In genomic region chr2:207830778-207831549, GRCh38 we compare ENCODE assay signal across 29 cellular contexts.
A peak's percentile ranks its signal among the peaks of the same experiment; 100 is the strongest.
DNase-seq lines count a peak whose midpoint lies in the region; ATAC-seq and TF ChIP-seq lines count a peak whose summit lies in the region.
"Had no signal": no experiment of that assay in that cellular context is flagged by ENCODE, and none has a peak within 500 bp of the region (broad histone marks: within the 10 kb centered on the region; RNA-seq: fewer than 3 reads in every experiment).

No MANE protein-coding gene starts in this region.

- ATAC-seq in GM18907 (IDR thresholded peaks at IDR 0.05; ENCODE audit: unreplicated experiment) (no peak), GM19023 (IDR thresholded peaks at IDR 0.05; ENCODE audit: unreplicated experiment) (no peak)

- H4K91ac ChIP-seq in neuronal stem cell (ENCODE audit: low read depth, low read length, poor library complexity) = no peak overlapping the region

- no peaks in the 10 kb centered on the region for H3K36me3 ChIP-seq in colonic mucosa
- peaks cover 0 to 2% of the 10 kb centered on the region in 2 donors for H3K36me3 ChIP-seq in neuronal stem cell (replicated peaks in 1 of 2; ENCODE audit: control insufficient read depth in 2 of 2, insufficient read depth in 2 of 2, low read length in 2 of 2)
- H3K36me3 ChIP-seq: breast epithelium, MG63 had no signal

- intact Hi-C loops in colonic mucosa (cut with DNase I) = loop anchor here (5.0 kb wide), 1 partner anchor 64 kb away; the partner anchor contains the start of gene FZD5

- H2AFZ ChIP-seq in neuronal stem cell (ENCODE audit: low read length) = no peak overlapping the region
- H2AFZ ChIP-seq: GM23248, PC-9 had no signal

- no peak overlapping the region for H3K14ac ChIP-seq in neuronal stem cell (ENCODE audit: low read length)

- DNase-seq in HL-60 (ENCODE audit: low read depth in 1 of 2, low spot score in 1 of 2) (peak; percentile 15 to 24), NCI-H146 (lab: John Stamatoyannopoulos, UW) (peak; percentile 52), colonic mucosa (no peak), neuronal stem cell (ENCODE audit: low spot score) (no peak), anterior cingulate cortex (lab: John Stamatoyannopoulos, UW) (no peak), NCI-H1694 treated with DMSO at 0.1 percent for 48 hours (lab: John Stamatoyannopoulos, UW) (no peak)
- DNase-seq: activated CD4-positive, alpha-beta T cell treated with anti-CD3 and anti-CD28 coated beads for 36 hours; activated effector memory CD4-positive, alpha-beta T cell treated with anti-CD3 and anti-CD28 coated beads, Interleukin-2, amount 50 U/mL, for 16 hours; CD4-positive, alpha-beta memory T cell; effector memory CD4-positive, alpha-beta T cell; GM23248; HFFc6; KG1; left ventricle myocardium inferior; mesenchymal stem cell; MG63; NCI-H1694; NCI-H82; PC-9; posterior cingulate gyrus; SHP77; stimulated activated CD4-positive, alpha-beta T cell treated with anti-CD3 and anti-CD28 coated beads, Interleukin-12 subunit alpha, Interleukin-12 subunit beta, amount 100 ng/mL, for 4 hours; stimulated activated CD4-positive, alpha-beta T cell treated with anti-CD3 and anti-CD28 coated beads, Interleukin-2, amount 100 ng/mL, for 48 hours; thyroid gland had no signal

- peaks cover 7% of the 10 kb centered on the region for H3K4me1 ChIP-seq in colonic mucosa
- peaks cover 2 to 11% of the 10 kb centered on the region in 2 donors for H3K4me1 ChIP-seq in neuronal stem cell (ENCODE audit: control insufficient read depth in 2 of 2, insufficient read depth in 1 of 2, low read depth in 1 of 2, low read length in 2 of 2)
- H3K4me1 ChIP-seq: breast epithelium had no signal

- peak overlapping the region; percentile 38 for H3K23ac ChIP-seq in neuronal stem cell (ENCODE audit: low read depth, low read length, poor library complexity)

- H2BK12ac ChIP-seq in neuronal stem cell (ENCODE audit: low read length) = peak overlapping the region; percentile 93

- H3K27me3 ChIP-seq in HL-60 (ENCODE audit: insufficient read depth, poor library complexity, severe bottlenecking) = no peaks in the 10 kb centered on the region
- no peaks in the 10 kb centered on the region for H3K27me3 ChIP-seq in colonic mucosa
- H3K27me3 ChIP-seq in neuronal stem cell (ENCODE audit: control insufficient read depth in 3 of 3, insufficient read depth in 3 of 3, low read depth in 1 of 3, low read length in 3 of 3) = no peaks in the 10 kb centered on the region
- H3K27me3 ChIP-seq: breast epithelium, MG63, neutrophil, right lobe of liver, thyroid gland had no signal

- H3K18ac ChIP-seq in neuronal stem cell (ENCODE audit: low read length) = peak overlapping the region; percentile 71

- H3K9ac ChIP-seq in colonic mucosa (ENCODE audit: low read depth in 2 of 2, low read length in 2 of 2) (peak overlapping the region; percentile 8 to 65), neuronal stem cell (ENCODE audit: low read depth, low read length, poor library complexity) (no peak overlapping the region)
- H3K9ac ChIP-seq: GM23248 had no signal

- WGBS in neuronal stem cell (ENCODE audit: extremely low coverage in 2 of 2, insufficient read length in 2 of 2, insufficient replicate concordance in 1 of 2), 2 donors = no CpG with 5 or more reads among the region's 15 CpGs

- no peak overlapping the region for H2BK120ac ChIP-seq in neuronal stem cell (ENCODE audit: low read depth, low read length)

- no peak overlapping the region for H4K8ac ChIP-seq in neuronal stem cell (ENCODE audit: low read depth, low read length)

- H2AK5ac ChIP-seq in neuronal stem cell (ENCODE audit: low read depth, low read length) = peak overlapping the region; percentile 58

- H3K4ac ChIP-seq in neuronal stem cell (ENCODE audit: low read length) = peak overlapping the region; percentile 58

- H3K9me3 ChIP-seq in colonic mucosa (no peaks in the 10 kb centered on the region), neuronal stem cell (replicated peaks in 1 of 2; ENCODE audit: control insufficient read depth in 2 of 2, insufficient read depth in 1 of 2, low read depth in 1 of 2, low read length in 2 of 2) (no peaks in the 10 kb centered on the region)
- H3K9me3 ChIP-seq: breast epithelium, left ventricle myocardium inferior, MG63, neutrophil, right lobe of liver, thyroid gland had no signal

- no peaks in the 10 kb centered on the region for H3K79me1 ChIP-seq in neuronal stem cell (ENCODE audit: low read depth, low read length)

- TF ChIP-seq CTCF in HL-60 (IDR thresholded peaks at IDR 0.05; ENCODE audit: insufficient read depth, low read length) = no peak
- TF ChIP-seq CTCF in colonic mucosa (IDR thresholded peaks at IDR 0.05) = no peak

- H3K27ac ChIP-seq in HL-60 (replicated peaks) = no peak overlapping the region
- H3K27ac ChIP-seq in colonic mucosa = peak overlapping the region; percentile 76
- H3K27ac ChIP-seq in neuronal stem cell (replicated peaks; ENCODE audit: low read length) = no peak overlapping the region
- H3K27ac ChIP-seq: breast epithelium, GM23248, left ventricle myocardium inferior, neutrophil, PC-9, thyroid gland had no signal

- peak overlapping the region; percentile 81 for H2BK15ac ChIP-seq in neuronal stem cell (ENCODE audit: low read length)

- H3K4me2 ChIP-seq in neuronal stem cell (ENCODE audit: insufficient read depth, low read length, poor library complexity, severe bottlenecking) = no peak overlapping the region
- H3K4me2 ChIP-seq: PC-9 had no signal

- peak overlapping the region; percentile 33 for H2BK5ac ChIP-seq in neuronal stem cell (ENCODE audit: low read length)

- no peak overlapping the region for H3K4me3 ChIP-seq in HL-60 (replicated peaks; ENCODE audit: insufficient read depth, low read length)
- no peak overlapping the region for H3K4me3 ChIP-seq in colonic mucosa
- H3K4me3 ChIP-seq in neuronal stem cell (ENCODE audit: low read length in 2 of 2) = no peak overlapping the region
- H3K4me3 ChIP-seq: breast epithelium, GM23248, left ventricle myocardium inferior, MG63, PC-9, right lobe of liver, thyroid gland had no signal

Comparison
In these comparisons a context has a peak if more than half of its experiments do, and no peak if none do; other contexts are left out.
1. DNase-seq: peak in HL-60 (2 of 2) and NCI-H146 (single experiment); none in colonic mucosa (single experiment), neuronal stem cell (single experiment), anterior cingulate cortex (0 of 58) and NCI-H1694 treated with DMSO at 0.1 percent for 48 hours (single experiment).